Comparison of ENCODE assay signal across 1 cellular context in the genomic region with DNA sequence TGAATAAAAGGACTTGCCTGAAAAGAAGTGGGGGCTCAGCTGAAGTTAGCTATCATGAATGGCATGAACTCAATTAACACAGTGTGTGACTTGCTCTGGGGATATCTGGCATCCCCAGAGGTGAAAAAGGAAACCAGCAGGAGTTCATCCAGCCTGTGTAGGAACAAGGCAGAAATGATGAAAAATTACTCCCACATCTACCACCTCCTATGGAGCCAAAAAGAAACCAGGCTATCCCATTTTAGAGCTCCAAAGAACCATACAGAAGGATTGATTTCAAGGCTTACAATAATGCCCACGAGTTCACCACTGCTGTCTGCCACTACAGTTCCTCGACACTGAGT.
TF ChIP-seq lines count a peak whose summit lies in the region.

No MANE protein-coding gene starts in this region.

TF ChIP-seq in HEK293, 187 proteins besides CTCF, POLR2A, EP300 and RAD21 (continued from another document):
- TF ChIP-seq IKZF3 (tag by site-specific recombination; IDR thresholded peaks at IDR 0.05): peak; percentile 81
- peak; percentile 52; the same call in 1 of the 2 replicates for TF ChIP-seq EGR2 (tag by site-specific recombination; IDR thresholded peaks at IDR 0.05; ENCODE audit: low read depth)
- no peak for TF ChIP-seq ZFP3 (tag by site-specific recombination; IDR thresholded peaks at IDR 0.05; ENCODE audit: low read depth)
- TF ChIP-seq ZNF747 (tag by site-specific recombination; IDR thresholded peaks at IDR 0.05): no peak
